19 cellular contexts compared by ENCODE assay signal in genomic region chr1:226355016-226355415, GRCh38.
"Had no signal": no experiment of that assay in that cellular context is flagged by ENCODE, and none has a peak within 500 bp of the region (broad histone marks: within the 10 kb centered on the region; RNA-seq: fewer than 3 reads in every experiment).

No MANE protein-coding gene starts in this region.

- H3K36me3 Mint-ChIP-seq: activated naive CD4-positive, alpha-beta T cell treated with anti-CD3 and anti-CD28 coated beads, Interleukin-2, amount 50 U/mL, for 72 hours had no signal

- H3K27ac ChIP-seq: epithelial cell of prostate, tibial nerve, uterus, WERI-Rb-1 had no signal

- H3K27me3 Mint-ChIP-seq: activated CD4-positive, alpha-beta T cell treated with anti-CD3 and anti-CD28 coated beads for 36 hours; stimulated activated naive CD8-positive, alpha-beta T cell treated with anti-CD3 and anti-CD28 coated beads, Interleukin-15, Interleukin-2, amounts not matched to agents 100 ng/mL and 50 ng/mL, for 24 hours had no signal

- H3K36me3 ChIP-seq: uterus, WERI-Rb-1 had no signal

- H3K27ac Mint-ChIP-seq: activated CD4-positive, alpha-beta T cell treated with anti-CD3 and anti-CD28 coated beads for 36 hours; activated naive CD4-positive, alpha-beta T cell treated with anti-CD3 and anti-CD28 coated beads, Interleukin-2, amount 50 U/mL, for 72 hours; mesothelial cell of epicardium; T-helper 1 cell treated with Interleukin-12 subunit alpha and Interleukin-12 subunit beta and Interleukin-4 antibody, amounts not matched to agents 30 μg/mL and 1 μg/mL, for 36 hours had no signal

- H3K4me1 ChIP-seq: uterus had no signal

- DNase-seq: activated CD4-positive, alpha-beta T cell treated with anti-CD3 and anti-CD28 coated beads for 36 hours; activated CD4-positive, alpha-beta T cell treated with anti-CD3 and anti-CD28 coated beads, Interleukin-2, amount 50 U/mL, for 48 hours; activated gamma-delta T cell treated with Interleukin-2 at 50 U/mL for 16 hours; amniotic stem cell; foreskin fibroblast; hippocampal formation; islet precursor cell; left colon; occipital lobe; retina; uterus; WERI-Rb-1 had no signal

- H3K4me3 Mint-ChIP-seq: activated CD4-positive, alpha-beta T cell treated with anti-CD3 and anti-CD28 coated beads for 36 hours; mesothelial cell of epicardium; stimulated activated naive CD8-positive, alpha-beta T cell treated with anti-CD3 and anti-CD28 coated beads, Interleukin-15, Interleukin-2, amounts not matched to agents 100 ng/mL and 50 ng/mL, for 24 hours; T-helper 1 cell treated with Interleukin-12 subunit alpha and Interleukin-12 subunit beta and Interleukin-4 antibody, amounts not matched to agents 30 μg/mL and 1 μg/mL, for 36 hours had no signal

- H3K9me3 ChIP-seq: tibial nerve, uterus had no signal

- H3K4me1 Mint-ChIP-seq: activated CD4-positive, alpha-beta T cell treated with anti-CD3 and anti-CD28 coated beads for 36 hours had no signal

- ATAC-seq: activated CD4-positive, alpha-beta T cell treated with anti-CD3 and anti-CD28 coated beads for 36 hours; activated naive CD4-positive, alpha-beta T cell treated with anti-CD3 and anti-CD28 coated beads, Interleukin-2, amount 50 U/mL, for 72 hours; left colon had no signal

- H3K27me3 ChIP-seq: tibial nerve, uterus had no signal

- H3K9me3 Mint-ChIP-seq: activated naive CD4-positive, alpha-beta T cell treated with anti-CD3 and anti-CD28 coated beads, Interleukin-2, amount 50 U/mL, for 72 hours; mesothelial cell of epicardium; stimulated activated naive CD8-positive, alpha-beta T cell treated with anti-CD3 and anti-CD28 coated beads, Interleukin-15, Interleukin-2, amounts not matched to agents 100 ng/mL and 50 ng/mL, for 24 hours; T-helper 1 cell treated with Interleukin-12 subunit alpha and Interleukin-12 subunit beta and Interleukin-4 antibody, amounts not matched to agents 30 μg/mL and 1 μg/mL, for 36 hours had no signal

- H3K4me3 ChIP-seq: lung, tibial nerve, uterus had no signal
